Comparison of ENCODE assay signal across 7 cellular contexts in the genomic region with DNA sequence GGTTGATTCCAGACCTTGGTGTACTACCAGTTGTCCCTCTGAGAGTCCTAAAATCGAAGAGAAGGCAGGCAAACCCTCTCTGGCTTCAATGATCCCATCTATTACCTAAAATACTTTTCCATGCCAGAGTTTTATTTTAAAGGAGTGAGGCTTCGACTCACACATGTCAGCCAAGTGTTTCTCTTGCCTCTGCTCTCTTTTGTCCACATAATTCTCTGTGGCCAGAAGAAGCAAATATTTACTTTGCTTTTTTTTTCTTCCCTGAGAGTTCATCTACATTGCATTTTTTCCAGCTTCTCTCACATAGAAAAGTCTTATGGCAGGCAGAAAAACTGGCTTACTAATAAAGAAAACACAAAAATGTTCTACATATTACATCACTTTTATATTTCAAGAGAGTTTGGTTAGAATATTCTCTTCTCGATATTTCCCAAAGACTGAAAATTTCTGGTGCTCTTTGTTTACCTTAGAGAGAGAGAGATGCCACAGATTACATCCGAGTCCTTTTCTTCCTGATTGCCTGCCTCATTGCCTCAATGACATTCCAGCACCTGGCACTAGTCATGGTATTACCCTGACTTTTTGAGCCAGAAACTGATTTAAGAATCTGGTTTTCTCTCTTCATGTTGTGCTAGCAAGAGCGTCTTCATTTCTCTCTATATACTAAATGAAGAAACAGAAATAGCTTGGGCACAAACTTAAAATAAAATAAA.
A peak's percentile ranks its signal among the peaks of the same experiment; 100 is the strongest.
DNase-seq lines count a peak whose midpoint lies in the region; ATAC-seq, FAIRE-seq and TF ChIP-seq lines count a peak whose summit lies in the region.
"Not testable (repeated sequence)": the region's sequence is repeated elsewhere in the genome, so short reads cannot be mapped to it uniquely, and the experiment has no call there.

No MANE protein-coding gene starts in this region.

- CTCF ChIA-PET in Caco-2 (lab: Charles Lee); MCF 10A (lab: Yijun Ruan, JAX): not testable (repeated sequence)

- H3K4me2 ChIP-seq in hepatocyte (peak overlapping the region; percentile 48), osteoblast (ENCODE audit: insufficient read depth, low read length) (peak overlapping the region; percentile 40)

- peak; percentile 60 for FAIRE-seq in H54 (lab: Jason Lieb, UNC)

- H3K9me3 Mint-ChIP-seq in Caco-2 (ENCODE audit: unreplicated experiment); MCF 10A (ENCODE audit: unreplicated experiment): not testable (repeated sequence)

- H3K27me3 ChIP-seq in Caco-2 (replicated peaks; ENCODE audit: control insufficient read depth, insufficient read depth, low read length); RWPE2 (ENCODE audit: insufficient read depth, poor library complexity, severe bottlenecking); hepatocyte; osteoblast (ENCODE audit: insufficient read depth, low read length): not testable (repeated sequence)

- POLR2A ChIA-PET in Caco-2 (lab: Charles Lee); MCF 10A (lab: Yijun Ruan, JAX): not testable (repeated sequence)

- peaks cover 15% of the 10 kb centered on the region for H3K4me1 Mint-ChIP-seq in Caco-2 (ENCODE audit: low read depth, unreplicated experiment)
- H3K4me1 Mint-ChIP-seq in MCF 10A (ENCODE audit: insufficient read depth, unreplicated experiment), result peaks cover 15% of the 10 kb centered on the region

- intact Hi-C loops in Caco-2 (cut with micrococcal nuclease; ENCODE audit: unreplicated experiment); MCF 10A (cut with micrococcal nuclease): not testable (repeated sequence)

- not testable (repeated sequence) for TF ChIP-seq POLR2A in H54 (IDR thresholded peaks at IDR 0.05; ENCODE audit: low read depth, low read length)

- H3K4me3 ChIP-seq in Caco-2 (ENCODE audit: low read depth, low read length); RWPE2 (ENCODE audit: severe bottlenecking); hepatocyte; osteoblast (ENCODE audit: insufficient read depth, low read length): not testable (repeated sequence)

- not testable (repeated sequence) for H3K9me3 ChIP-seq in Caco-2; RWPE2 (ENCODE audit: severe bottlenecking); hepatocyte (ENCODE audit: low read depth); osteoblast (ENCODE audit: low read depth, low read length)

- not testable (repeated sequence) for TF ChIP-seq CTCF in Caco-2 (IDR thresholded peaks at IDR 0.05; ENCODE audit: insufficient read depth in 1 of 2, low read depth in 1 of 2, low read length in 1 of 2, severe bottlenecking in 1 of 2, unreplicated experiment in 1 of 2); RWPE2 (IDR thresholded peaks at IDR 0.05; ENCODE audit: poor library complexity, severe bottlenecking); MCF 10A (IDR thresholded peaks at IDR 0.05; ENCODE audit: unreplicated experiment); hepatocyte (IDR thresholded peaks at IDR 0.05; ENCODE audit: poor library complexity); osteoblast (IDR thresholded peaks at IDR 0.05; ENCODE audit: extremely low read depth, low read depth, low read length)

- H3K36me3 Mint-ChIP-seq in Caco-2 (ENCODE audit: insufficient read depth, unreplicated experiment); MCF 10A (ENCODE audit: insufficient read depth, unreplicated experiment): not testable (repeated sequence)

- DNase-seq in Caco-2; H54 (ENCODE audit: insufficient read length, low spot score); RWPE2 (ENCODE audit: low spot score); MCF 10A (ENCODE audit: unreplicated experiment); hepatocyte (ENCODE audit: low spot score); osteoblast (ENCODE audit: insufficient read length, low spot score, missing footprints): not testable (repeated sequence)
- peak; percentile 31 for DNase-seq in stromal cell of bone marrow (ENCODE audit: low read depth)

- not testable (repeated sequence) for H4K20me1 ChIP-seq in hepatocyte (ENCODE audit: insufficient read depth, poor library complexity, severe bottlenecking); osteoblast (ENCODE audit: insufficient read depth, low read length)

- H3K4me1 ChIP-seq in Caco-2; RWPE2 (ENCODE audit: insufficient read depth, poor library complexity, severe bottlenecking); hepatocyte (ENCODE audit: insufficient read depth); osteoblast (ENCODE audit: insufficient read depth, low read length): not testable (repeated sequence)

- H3K27ac Mint-ChIP-seq in Caco-2 (ENCODE audit: unreplicated experiment), result not testable (repeated sequence)
- H3K27ac Mint-ChIP-seq in MCF 10A (ENCODE audit: low read depth, unreplicated experiment), result peak overlapping the region; percentile 75

- H3K79me2 ChIP-seq in hepatocyte; osteoblast (ENCODE audit: insufficient read depth, low read length): not testable (repeated sequence)

- not testable (repeated sequence) for H3K9me2 ChIP-seq in hepatocyte (replicated peaks; ENCODE audit: insufficient read depth)

- not testable (repeated sequence) for H3K36me3 ChIP-seq in Caco-2 (ENCODE audit: control insufficient read depth, insufficient read depth, low read length); RWPE2 (ENCODE audit: low read depth); hepatocyte (replicated peaks; ENCODE audit: insufficient read depth, low read depth); osteoblast (ENCODE audit: insufficient read depth, low read length)

- not testable (repeated sequence) for H3K27ac ChIP-seq in RWPE2 (ENCODE audit: poor library complexity, severe bottlenecking)
- H3K27ac ChIP-seq in hepatocyte (peak overlapping the region; percentile 65), osteoblast (ENCODE audit: low read depth, low read length) (peak overlapping the region; percentile 45)

- WGBS in hepatocyte (ENCODE audit: low lambda C conversion rate, missing lambda C conversion rate), result 60% methylated on average over 5 of the region's 5 CpGs

- H3K27me3 Mint-ChIP-seq in Caco-2 (ENCODE audit: insufficient read depth, unreplicated experiment); MCF 10A (ENCODE audit: insufficient read depth, unreplicated experiment): not testable (repeated sequence)

- H3K4me3 Mint-ChIP-seq in Caco-2 (ENCODE audit: unreplicated experiment), result peak overlapping the region; percentile 45
- not testable (repeated sequence) for H3K4me3 Mint-ChIP-seq in MCF 10A (ENCODE audit: unreplicated experiment)

- peak; percentile 38; the same call in 2 of the 3 replicates for ATAC-seq in RWPE2 (ENCODE audit: low read depth)

- not testable (repeated sequence) for H2AFZ ChIP-seq in hepatocyte; osteoblast (ENCODE audit: low read length)

- not testable (repeated sequence) for BruUV-seq in Caco-2 (replicated peaks; lab: Mats Ljungman, UMichigan); MCF 10A (replicated peaks; lab: Mats Ljungman, UMichigan)
